ENCODE assay signal across 1 cellular context in the genomic region with DNA sequence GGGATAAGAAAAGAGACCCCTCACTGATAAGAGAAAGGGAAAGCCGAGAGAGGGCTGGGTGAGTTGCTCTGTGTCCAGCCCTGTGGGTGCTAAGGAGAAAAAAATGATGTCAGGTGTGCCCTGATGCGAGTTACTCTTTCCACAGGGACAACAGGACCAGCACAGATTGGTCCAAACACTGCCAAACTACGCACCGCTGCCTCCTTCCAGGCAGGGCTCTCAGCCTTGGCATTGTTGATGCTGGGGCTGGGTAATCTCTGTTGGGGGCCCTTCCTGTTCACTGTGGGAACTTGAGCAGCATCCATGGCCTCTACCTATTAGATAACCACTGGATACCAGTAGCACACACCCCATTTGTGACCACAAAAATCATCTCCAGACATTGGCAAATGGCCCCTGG.
TF ChIP-seq lines count a peak whose summit lies in the region.

No MANE protein-coding gene starts in this region.

TF ChIP-seq in HEK293T, 16 proteins besides CTCF, POLR2A, EP300 and RAD21:
- TF ChIP-seq BHLHE40 (IDR thresholded peaks at IDR 0.05; ENCODE audit: borderline replicate concordance), result no peak
- TF ChIP-seq FOXA1 (IDR thresholded peaks at IDR 0.05), result no peak
